In genomic region chr5:1136814-1137213, GRCh38 we compare ENCODE assay signal across 21 cellular contexts. TPM values are rescaled to one million over a fixed set of nuclear protein-coding genes. Genes with fewer than 3 reads are reported as not detected.
DNase-seq lines count a peak whose midpoint lies in the region; ATAC-seq and TF ChIP-seq lines count a peak whose summit lies in the region.
"Had no signal": no experiment of that assay in that cellular context is flagged by ENCODE, and none has a peak within 500 bp of the region (broad histone marks: within the 10 kb centered on the region; RNA-seq: fewer than 3 reads in every experiment).

No MANE protein-coding gene starts in this region.

- H3K23ac ChIP-seq in H9 (ENCODE audit: insufficient read length, low read depth, low read length): no peak overlapping the region
- H3K23ac ChIP-seq in trophoblast cell (ENCODE audit: low read length): no peak overlapping the region

- no peak overlapping the region for H2BK20ac ChIP-seq in H9 (ENCODE audit: low read depth, low read length, poor library complexity, severe bottlenecking)

- H3K4me1 ChIP-seq in H9 (ENCODE audit: insufficient read depth, low read length) (no peaks in the 10 kb centered on the region), trophoblast cell (ENCODE audit: control insufficient read depth in 1 of 2, insufficient read depth in 2 of 2, low read length in 2 of 2) (no peaks in the 10 kb centered on the region)

- H3K4ac ChIP-seq in H9 (ENCODE audit: low read depth, low read length) (no peak overlapping the region), trophoblast cell (ENCODE audit: low read depth, low read length) (no peak overlapping the region)

- H4K12ac ChIP-seq in trophoblast cell (ENCODE audit: low read depth, low read length): no peak overlapping the region

- peaks cover 8 to 48% of the 10 kb centered on the region in 2 experiments for H3K4me1 Mint-ChIP-seq in H9
- peaks cover 6% of the 10 kb centered on the region for H3K4me1 Mint-ChIP-seq in T-helper 17 cell
- H3K4me1 Mint-ChIP-seq in memory B cell: peaks cover 48% of the 10 kb centered on the region

- H2BK15ac ChIP-seq in H9 (ENCODE audit: low read depth, low read length): no peak overlapping the region

- H3K4me2 ChIP-seq in H9 (ENCODE audit: insufficient read depth, insufficient read length, low read length): no peak overlapping the region
- H3K4me2 ChIP-seq in trophoblast cell (ENCODE audit: low read length): no peak overlapping the region

- no peak overlapping the region for H3K56ac ChIP-seq in H9 (ENCODE audit: insufficient read length, low read depth, low read length)

- H4K20me1 ChIP-seq in H9 (ENCODE audit: control insufficient read depth, insufficient read depth, insufficient read length): peaks cover 4% of the 10 kb centered on the region

- no peaks in the 10 kb centered on the region for H3K9me3 ChIP-seq in H9 (ENCODE audit: control insufficient read depth, low read depth, low read length)
- no peaks in the 10 kb centered on the region for H3K9me3 ChIP-seq in T-helper 17 cell (ENCODE audit: control insufficient read depth, low read length, poor library complexity, severe bottlenecking)
- H3K9me3 ChIP-seq in trophoblast cell (ENCODE audit: insufficient read depth, low read depth, low read length): peaks cover 9% of the 10 kb centered on the region

- no peak overlapping the region for H3K18ac ChIP-seq in H9 (ENCODE audit: insufficient read length, low read depth, low read length)
- H3K18ac ChIP-seq in trophoblast cell (ENCODE audit: low read length): no peak overlapping the region

- H3K27ac Mint-ChIP-seq in H9 (peak overlapping the region in 2 of 3 experiments; percentile 4 to 78; a peak in 3 of 7 replicates), T-helper 17 cell (peak overlapping the region; percentile 4), memory B cell (peak overlapping the region; percentile 1)

- no peak overlapping the region for H2BK12ac ChIP-seq in H9 (ENCODE audit: insufficient read length, low read depth, low read length)
- H2BK12ac ChIP-seq in trophoblast cell (ENCODE audit: low read length): no peak overlapping the region

- no peak overlapping the region for H2AFZ ChIP-seq in H9 (ENCODE audit: low read length)
- no peak overlapping the region for H2AFZ ChIP-seq in trophoblast cell (ENCODE audit: insufficient read depth, low read length, poor library complexity)

- no peak overlapping the region for H3T11ph ChIP-seq in H9 (ENCODE audit: low read length)

- no peak overlapping the region for H3K27ac ChIP-seq in H9 (ENCODE audit: insufficient read length, low read depth, low read length)
- no peak overlapping the region for H3K27ac ChIP-seq in trophoblast cell (ENCODE audit: low read depth, low read length)

- H3K36me3 ChIP-seq in trophoblast cell (ENCODE audit: control insufficient read depth in 1 of 2, insufficient read depth in 2 of 2, low read length in 2 of 2): no peaks in the 10 kb centered on the region

- no peak for ATAC-seq in T-helper 17 cell
- no peak for ATAC-seq in memory B cell (ENCODE audit: low read depth)
- ATAC-seq: HCT116 had no signal

- no peak overlapping the region for H3K4me3 Mint-ChIP-seq in H9
- H3K4me3 Mint-ChIP-seq in T-helper 17 cell: no peak overlapping the region
- H3K4me3 Mint-ChIP-seq in memory B cell: no peak overlapping the region

- no peaks in the 10 kb centered on the region for H3K79me2 ChIP-seq in H9 (ENCODE audit: insufficient read depth, low read length)
- no peaks in the 10 kb centered on the region for H3K79me2 ChIP-seq in trophoblast cell (ENCODE audit: control insufficient read depth, insufficient read depth, low read length, poor library complexity)

- H2BK120ac ChIP-seq in H9 (ENCODE audit: low read depth, low read length, poor library complexity, severe bottlenecking) (no peak overlapping the region), trophoblast cell (ENCODE audit: insufficient read depth, low read length, poor library complexity) (no peak overlapping the region)

- H3K9me3 Mint-ChIP-seq in H9 (peaks cover 0 to 4% of the 10 kb centered on the region in 2 experiments; a peak in 2 of 5 replicates), memory B cell (no peaks in the 10 kb centered on the region)

- peak overlapping the region; percentile 51 for H3K4me3 ChIP-seq in trophoblast cell (ENCODE audit: low read depth, low read length)

- H3K27me3 ChIP-seq in H9 (ENCODE audit: insufficient read depth, low read length) (no peaks in the 10 kb centered on the region), trophoblast cell (ENCODE audit: insufficient read depth, low read length) (no peaks in the 10 kb centered on the region)

- H4K8ac ChIP-seq in H9 (replicated peaks; ENCODE audit: insufficient read length, low read depth, low read length): no peak overlapping the region
- H4K8ac ChIP-seq in trophoblast cell (ENCODE audit: low read depth, low read length): no peak overlapping the region

- H4K5ac ChIP-seq in H9 (ENCODE audit: insufficient read length, low read depth, low read length): no peak overlapping the region

- no peak for TF ChIP-seq CTCF in H9 (conservative IDR thresholded peaks at IDR 0.05)

- H3K79me1 ChIP-seq in H9 (ENCODE audit: insufficient read depth, low read depth, low read length, poor library complexity, severe bottlenecking) (no peaks in the 10 kb centered on the region), trophoblast cell (ENCODE audit: low read length) (no peaks in the 10 kb centered on the region)

- H3K9ac ChIP-seq in H9 (ENCODE audit: extremely low read depth, insufficient read length, low read length): no peak overlapping the region
- H3K9ac ChIP-seq in trophoblast cell (ENCODE audit: low read length): no peak overlapping the region

- no CpG with 5 or more reads among the region's 8 CpGs for WGBS in H9 (ENCODE audit: extremely low coverage, insufficient read length, low lambda C conversion rate)
- no CpG with 5 or more reads among the region's 8 CpGs for WGBS in trophoblast cell (ENCODE audit: extremely low coverage, insufficient coverage, insufficient read length)

- H3K23me2 ChIP-seq in H9 (ENCODE audit: insufficient read length, low read depth, low read length, poor library complexity, severe bottlenecking): no peaks in the 10 kb centered on the region

- H3K14ac ChIP-seq in H9 (ENCODE audit: insufficient read depth, low read length): no peak overlapping the region; the same call in 1 of the 2 replicates
- no peak overlapping the region for H3K14ac ChIP-seq in trophoblast cell (ENCODE audit: low read length)

- DNase-seq in H9 (no peak), T-helper 17 cell (no peak), memory B cell (ENCODE audit: low spot score in 2 of 2) (no peak), trophoblast cell (no peak), GM19238 (ENCODE audit: insufficient read length, low spot score) (no peak), cerebellar nuclear complex (lab: John Stamatoyannopoulos, UW) (no peak), SK-N-DZ (ENCODE audit: low spot score) (no peak), kidney tubule cell (ENCODE audit: low spot score) (no peak)
- DNase-seq: ACHN; DMS 273 treated with DMSO at 0.1 percent for 48 hours; DND-41; KG1; NCI-H1105 treated with DMSO at 0.1 percent for 48 hours; NCI-H1694; NCI-H2081 treated with DMSO at 0.1 percent for 48 hours; NCI-H510A; NCI-H748 treated with DMSO at 0.1 percent for 48 hours; NK-92 treated with Interleukin-12 subunit alpha and Interleukin-12 subunit beta, amount 100 ng/mL, for 24 hours; SHP77 treated with DMSO at 0.1 percent for 48 hours had no signal

- no peak overlapping the region for H2BK5ac ChIP-seq in H9 (ENCODE audit: insufficient read length, low read length)
- H2BK5ac ChIP-seq in trophoblast cell (ENCODE audit: low read depth, low read length, poor library complexity): no peak overlapping the region

- no peaks in the 10 kb centered on the region for H3K36me3 Mint-ChIP-seq in H9 (ENCODE audit: insufficient read depth in 1 of 3, low read depth in 3 of 3)
- H3K36me3 Mint-ChIP-seq in T-helper 17 cell (ENCODE audit: low read depth): no peaks in the 10 kb centered on the region
- H3K36me3 Mint-ChIP-seq in memory B cell: no peaks in the 10 kb centered on the region
- H3K36me3 Mint-ChIP-seq: CD14-positive monocyte had no signal

- no peak overlapping the region for H2AK5ac ChIP-seq in H9 (ENCODE audit: insufficient read length, low read length)
- H2AK5ac ChIP-seq in trophoblast cell (ENCODE audit: low read length): no peak overlapping the region

- no peak overlapping the region for H4K91ac ChIP-seq in H9 (ENCODE audit: insufficient read length, low read depth, low read length)
- H4K91ac ChIP-seq in trophoblast cell (ENCODE audit: low read depth, low read length): no peak overlapping the region

- H3K27me3 Mint-ChIP-seq in H9 (ENCODE audit: low read depth) (peaks cover 4% of the 10 kb centered on the region), T-helper 17 cell (no peaks in the 10 kb centered on the region), memory B cell (peaks cover 3% of the 10 kb centered on the region)

RNA-seq across cellular contexts. Expression of gene SLC12A7, which starts 25.0 kb away (rescaled TPM):
- 30.8 and 30.9 TPM in 2 replicates for total RNA-seq in H9 (2021)
- total RNA-seq in T-helper 17 cell: 10 to 100 TPM; 36.6 to 88.0 TPM
- 6.2 and 6.3 TPM in 2 replicates for polyA plus RNA-seq in trophoblast cell (2013)
- 0.28 and 0.56 TPM in 2 replicates for polyA plus RNA-seq in SK-N-DZ (2014; cell fraction: cytosol; rRNA removed)
- 0.99 and 6.8 TPM in 2 replicates for polyA plus RNA-seq in SK-N-DZ (2014; cell fraction: nucleus; rRNA removed)
